ENCODE assay signal across 16 cellular contexts in the genomic region with DNA sequence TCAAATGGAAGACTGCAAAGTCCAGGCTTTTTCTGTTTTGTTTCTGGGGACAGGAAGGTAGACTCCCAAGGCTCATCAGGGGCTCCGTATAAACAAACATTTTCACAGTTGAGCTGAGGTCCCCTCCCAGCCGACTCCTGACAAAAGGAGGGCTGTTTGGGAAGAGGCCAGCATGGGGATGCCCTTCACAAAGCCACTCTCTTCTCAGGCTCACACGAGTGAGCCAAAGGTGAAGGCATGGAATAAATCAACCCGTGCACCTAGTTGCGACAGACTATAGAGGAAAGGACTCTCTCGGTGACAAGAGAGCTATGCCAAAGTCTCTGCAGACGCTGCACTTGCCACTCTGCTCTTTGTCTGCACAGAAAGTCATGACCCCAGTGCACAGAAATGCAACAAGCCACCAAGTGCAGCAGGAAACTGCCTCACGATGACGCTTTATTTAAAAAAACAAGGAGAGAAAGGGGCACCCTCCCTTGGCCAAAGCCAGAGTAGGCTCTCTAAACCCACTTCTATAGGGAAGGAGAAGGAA. TPM values are rescaled to one million over a fixed set of nuclear protein-coding genes. Genes with fewer than 3 reads are reported as not detected.
DNase-seq lines count a peak whose midpoint lies in the region; ATAC-seq and TF ChIP-seq lines count a peak whose summit lies in the region.
"Had no signal": no experiment of that assay in that cellular context is flagged by ENCODE, and none has a peak within 500 bp of the region (broad histone marks: within the 10 kb centered on the region; RNA-seq: fewer than 3 reads in every experiment).

No MANE protein-coding gene starts in this region.

- no peaks in the 10 kb centered on the region for H3K9me3 Mint-ChIP-seq in Calu3 (ENCODE audit: low read depth, unreplicated experiment)
- H3K9me3 Mint-ChIP-seq: activated naive CD4-positive, alpha-beta T cell treated with anti-CD3 and anti-CD28 coated beads for 36 hours; T-helper 1 cell treated with Interleukin-12 subunit alpha and Interleukin-12 subunit beta and Interleukin-4 antibody, amounts not matched to agents 30 μg/mL and 1 μg/mL, for 36 hours had no signal

- TF ChIP-seq CTCF in stomach (IDR thresholded peaks at IDR 0.05) = no peak
- TF ChIP-seq CTCF in Calu3 (IDR thresholded peaks at IDR 0.05; ENCODE audit: unreplicated experiment) = no peak

- H3K4me1 ChIP-seq in esophagus (ENCODE audit: control insufficient read depth in 2 of 2, insufficient read depth in 2 of 2, low read length in 1 of 2) = peaks cover 12 to 13% of the 10 kb centered on the region in 2 donors
- H3K4me1 ChIP-seq in mesodermal cell (ENCODE audit: control insufficient read depth, insufficient read depth, low read length, poor library complexity, severe bottlenecking) = peaks cover 64% of the 10 kb centered on the region
- H3K4me1 ChIP-seq in stomach = peaks cover 34 to 70% (median 53%) of the 10 kb centered on the region in 4 donors

- no peak overlapping the region for H3K4me3 Mint-ChIP-seq in Calu3 (ENCODE audit: low read depth, unreplicated experiment)
- H3K4me3 Mint-ChIP-seq: activated naive CD4-positive, alpha-beta T cell treated with anti-CD3 and anti-CD28 coated beads for 36 hours; T-helper 1 cell treated with Interleukin-12 subunit alpha and Interleukin-12 subunit beta and Interleukin-4 antibody, amounts not matched to agents 30 μg/mL and 1 μg/mL, for 36 hours had no signal

- H3K36me3 ChIP-seq in esophagus (ENCODE audit: control insufficient read depth in 2 of 2, insufficient read depth in 2 of 2, low read length in 1 of 2) = peaks cover 6 to 40% of the 10 kb centered on the region in 2 donors
- peaks cover 97% of the 10 kb centered on the region for H3K36me3 ChIP-seq in mesodermal cell (ENCODE audit: control insufficient read depth, insufficient read depth, low read length)
- peaks cover 53 to 95% (median 77%) of the 10 kb centered on the region in 4 donors for H3K36me3 ChIP-seq in stomach

- DNase-seq in NCI-H69 (lab: John Stamatoyannopoulos, UW) = peak; percentile 16
- DNase-seq in stomach = no peak
- DNase-seq in putamen (ENCODE audit: low spot score) = no peak
- DNase-seq in NK-92 (lab: John Stamatoyannopoulos, UW; ENCODE audit: unreplicated experiment) = no peak
- DNase-seq in Calu3 = no peak
- DNase-seq: activated CD4-positive, alpha-beta T cell treated with anti-CD3 and anti-CD28 coated beads, Interleukin-2, amount 50 U/mL, for 48 hours; activated naive CD4-positive, alpha-beta T cell treated with anti-CD3 and anti-CD28 coated beads for 36 hours; KBM-7; NCI-H187; PC-3 had no signal

- peak overlapping the region; percentile 87 to 91 for H3K27ac ChIP-seq in esophagus (ENCODE audit: low read depth in 2 of 2, low read length in 1 of 2)
- peak overlapping the region; percentile 78 for H3K27ac ChIP-seq in mesodermal cell (ENCODE audit: low read depth, low read length, severe bottlenecking)
- peak overlapping the region in 4 of 5 donors; percentile 58 to 86 (median 78) for H3K27ac ChIP-seq in stomach
- H3K27ac ChIP-seq: BLaER1 treated with 17β-estradiol and CSF1 and Interleukin-3, amounts not matched to agents 10 nM and 100 nM had no signal

- BruUV-seq in Calu3 (replicated peaks; lab: Mats Ljungman, UMichigan) = no TSS peak

- CTCF ChIA-PET in Calu3 (lab: Charles Lee) = no interaction called here

- H3K4me3 ChIP-seq in esophagus (ENCODE audit: low read depth in 1 of 2, low read length in 2 of 2) (no peak overlapping the region), mesodermal cell (ENCODE audit: extremely low read depth, insufficient read depth, low read length, poor library complexity, severe bottlenecking) (no peak overlapping the region), stomach (no peak overlapping the region)
- H3K4me3 ChIP-seq: BLaER1 treated with 17β-estradiol and CSF1 and Interleukin-3, amounts not matched to agents 10 nM and 100 nM had no signal

- intact Hi-C loops in stomach (cut with DNase I; ENCODE audit: low total_unique reads) (no loop called here), Calu3 (cut with micrococcal nuclease; ENCODE audit: unreplicated experiment) (no loop called here)

- H3K36me3 Mint-ChIP-seq in Calu3 (ENCODE audit: insufficient read depth, unreplicated experiment) = peaks cover 92% of the 10 kb centered on the region

- TF ChIP-seq EP300 in stomach (IDR thresholded peaks at IDR 0.05) = peak; percentile 25

- H3K9me3 ChIP-seq in esophagus (ENCODE audit: control insufficient read depth in 2 of 2, insufficient read depth in 1 of 2, low read depth in 1 of 2, low read length in 1 of 2) (no peaks in the 10 kb centered on the region), mesodermal cell (ENCODE audit: control insufficient read depth, low read length) (no peaks in the 10 kb centered on the region), stomach (no peaks in the 10 kb centered on the region)
- H3K9me3 ChIP-seq: BLaER1 treated with 17β-estradiol and CSF1 and Interleukin-3, amounts not matched to agents 10 nM and 100 nM had no signal

- ATAC-seq in GM19351 (IDR thresholded peaks at IDR 0.05; ENCODE audit: unreplicated experiment) = no peak
- ATAC-seq: PC-3 had no signal

- peaks cover 36% of the 10 kb centered on the region for H3K4me1 Mint-ChIP-seq in Calu3 (ENCODE audit: low read depth, unreplicated experiment)

- no peaks in the 10 kb centered on the region for H3K27me3 ChIP-seq in esophagus (ENCODE audit: control insufficient read depth in 1 of 2, insufficient read depth in 2 of 2, low read length in 2 of 2)
- H3K27me3 ChIP-seq in stomach = no peaks in the 10 kb centered on the region

- no peak overlapping the region for H3K27ac Mint-ChIP-seq in Calu3 (ENCODE audit: unreplicated experiment)
- H3K27ac Mint-ChIP-seq: activated naive CD4-positive, alpha-beta T cell treated with anti-CD3 and anti-CD28 coated beads for 36 hours; T-helper 1 cell treated with Interleukin-12 subunit alpha and Interleukin-12 subunit beta and Interleukin-4 antibody, amounts not matched to agents 30 μg/mL and 1 μg/mL, for 36 hours had no signal

- H3K27me3 Mint-ChIP-seq in Calu3 (ENCODE audit: unreplicated experiment) = no peaks in the 10 kb centered on the region

- 35 to 42% methylated on average over 9 of the region's 9 CpGs for WGBS in esophagus, 2 donors
- WGBS in mesodermal cell (ENCODE audit: insufficient coverage in 2 of 2), 2 experiments = 78 to 85% methylated on average over 5 to 6 of the region's 9 CpGs
- WGBS in stomach, 5 donors = 49 to 66% (median 56%) methylated on average over 9 of the region's 9 CpGs

- no peak for TF ChIP-seq POLR2A in stomach (IDR thresholded peaks at IDR 0.05)

RNA-seq across cellular contexts. Expression of gene JAG1, which starts 21.1 kb away (rescaled TPM):
- polyA plus RNA-seq in esophagus = 10 to 100 TPM; 36.5 to 48.8 TPM
- polyA plus RNA-seq in mesodermal cell (2013, experiment 1 of 2) = 58.5 TPM
- 46.2 TPM for polyA plus RNA-seq in mesodermal cell (2013, experiment 2 of 2)
- 100 to 1,000 TPM in 1 of 5 donors, 10 to 100 TPM in 4; 54.8 to 133 (median 95.0) TPM for total RNA-seq in stomach
- polyA plus RNA-seq in stomach = 10 to 100 TPM in 1 of 3 donors, 1 to 10 TPM in 2; 5.2 to 26.3 (median 7.5) TPM
- total RNA-seq in Calu3 (2022) = 156 and 245 TPM in 2 replicates
- total RNA-seq: G401 had no signal
